ENCODE assay signal across 19 cellular contexts in the genomic region with DNA sequence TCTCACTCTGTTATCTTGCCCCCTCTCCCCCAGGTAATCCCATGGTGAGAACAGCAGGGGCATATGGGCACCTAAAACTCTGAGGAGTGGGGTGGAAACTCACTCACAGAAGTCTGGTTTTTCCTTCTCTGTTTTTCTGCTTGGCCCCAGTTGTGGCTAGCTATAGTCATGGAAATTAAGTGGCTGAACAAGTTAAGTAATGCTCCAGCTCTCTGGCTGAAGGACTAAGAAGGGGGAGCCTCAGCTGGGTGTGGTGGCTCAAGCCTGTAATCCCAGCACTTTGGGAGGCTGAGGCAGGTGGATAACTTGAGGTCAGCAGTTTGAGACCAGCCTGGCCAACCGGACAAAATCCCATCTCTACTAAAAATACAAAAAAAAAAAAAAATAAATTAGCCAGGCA.
"Had no signal": no experiment of that assay in that cellular context is flagged by ENCODE, and none has a peak within 500 bp of the region (broad histone marks: within the 10 kb centered on the region; RNA-seq: fewer than 3 reads in every experiment).

No MANE protein-coding gene starts in this region.

- H3K36me3 ChIP-seq: heart right ventricle, spleen had no signal

- H3K4me3 Mint-ChIP-seq: naive thymus-derived CD8-positive, alpha-beta T cell; stimulated activated memory B cell treated with anti-CD40 and anti-IgM and Interleukin-4, amounts not matched to agents 10 μg/mL and 1 μg/mL and 100 μg/mL, for 72 hours; type B pancreatic cell had no signal

- H3K27ac ChIP-seq: spleen, testis had no signal

- H3K27me3 ChIP-seq: heart right ventricle, testis had no signal

- H3K4me1 Mint-ChIP-seq: stimulated activated memory B cell treated with anti-CD40 and anti-IgM and Interleukin-4, amounts not matched to agents 10 μg/mL and 1 μg/mL and 100 μg/mL, for 72 hours had no signal

- DNase-seq: activated CD8-positive, alpha-beta memory T cell treated with anti-CD3 and anti-CD28 coated beads for 24 hours; activated CD8-positive, alpha-beta memory T cell treated with anti-CD3 and anti-CD28 coated beads, Interleukin-2, amount 50 U/mL, for 48 hours; activated effector memory CD4-positive, alpha-beta T cell treated with anti-CD3 and anti-CD28 coated beads, Interleukin-2, amount 50 U/mL, for 16 hours; activated naive CD4-positive, alpha-beta T cell treated with anti-CD3 and anti-CD28 coated beads, Interleukin-2, amount 50 U/mL, for 16 hours; activated T-cell treated with anti-CD3 and anti-CD28 coated beads, Interleukin-2, amount 50 U/mL, for 48 hours; aorta; effector CD4-positive, alpha-beta T cell; heart right ventricle; mesenchymal stem cell; naive thymus-derived CD8-positive, alpha-beta T cell; spleen; stimulated activated CD4-positive, alpha-beta T cell treated with anti-CD3 and anti-CD28 coated beads, Interleukin-4, amount 100 ng/mL, for 4 hours; T1000; testis had no signal

- H3K4me1 ChIP-seq: spleen, testis had no signal

- H3K27ac Mint-ChIP-seq: stimulated activated memory B cell treated with anti-CD40 and anti-IgM and Interleukin-4, amounts not matched to agents 10 μg/mL and 1 μg/mL and 100 μg/mL, for 72 hours; type B pancreatic cell had no signal

- H3K9me3 Mint-ChIP-seq: naive thymus-derived CD8-positive, alpha-beta T cell; stimulated activated memory B cell treated with anti-CD40 and anti-IgM and Interleukin-4, amounts not matched to agents 10 μg/mL and 1 μg/mL and 100 μg/mL, for 72 hours; type B pancreatic cell had no signal

- ATAC-seq: activated CD4-positive, CD25-positive, alpha-beta regulatory T cell treated with anti-CD3 and anti-CD28 coated beads, Interleukin-2, amount 50 U/mL, for 24 hours; esophagus mucosa; left lobe of liver; naive thymus-derived CD8-positive, alpha-beta T cell; stimulated activated memory B cell treated with anti-CD40 and anti-IgM and Interleukin-4, amounts not matched to agents 10 μg/mL and 1 μg/mL and 100 μg/mL, for 72 hours had no signal

- H3K9me3 ChIP-seq: heart right ventricle, spleen, testis had no signal

- H3K36me3 Mint-ChIP-seq: naive thymus-derived CD8-positive, alpha-beta T cell; stimulated activated memory B cell treated with anti-CD40 and anti-IgM and Interleukin-4, amounts not matched to agents 10 μg/mL and 1 μg/mL and 100 μg/mL, for 72 hours; type B pancreatic cell had no signal

- H3K4me3 ChIP-seq: heart right ventricle, spleen, testis had no signal
